9 cellular contexts compared by ENCODE assay signal in the genomic region with DNA sequence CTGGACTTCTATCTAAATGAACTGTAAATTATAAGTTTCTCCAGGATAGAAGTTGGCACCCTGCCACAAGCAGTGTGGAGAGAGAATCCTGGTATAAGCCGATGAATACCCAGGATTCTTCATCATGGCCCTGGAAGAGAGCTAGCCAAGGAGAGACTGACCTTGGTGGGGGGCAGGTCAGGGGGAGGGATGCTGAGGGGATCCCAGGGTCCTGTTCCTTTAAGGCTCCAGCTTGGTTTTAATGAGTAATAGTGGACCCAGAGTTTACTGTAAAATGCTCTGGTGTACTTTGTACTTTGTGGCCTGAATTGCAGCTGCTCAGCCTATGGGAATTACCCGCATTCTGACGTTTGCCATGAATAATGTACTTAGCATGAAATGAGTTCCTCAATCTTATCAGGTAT. TPM values are rescaled to one million over a fixed set of nuclear protein-coding genes. Genes with fewer than 3 reads are reported as not detected.
DNase-seq lines count a peak whose midpoint lies in the region; ATAC-seq and TF ChIP-seq lines count a peak whose summit lies in the region.
"Had no signal": no experiment of that assay in that cellular context is flagged by ENCODE, and none has a peak within 500 bp of the region (broad histone marks: within the 10 kb centered on the region; RNA-seq: fewer than 3 reads in every experiment).

No MANE protein-coding gene starts in this region.

- no peaks in the 10 kb centered on the region for H3K27me3 ChIP-seq in AG04450 (ENCODE audit: control insufficient read depth, insufficient read depth, low read length)

- peak overlapping the region in 1 of 4 donors; percentile 89 for H3K4me3 Mint-ChIP-seq in IgD-negative memory B cell
- no peak overlapping the region for H3K4me3 Mint-ChIP-seq in osteocyte (ENCODE audit: unreplicated experiment)

- POLR2A ChIA-PET in AG04450 (lab: Yijun Ruan, JAX): no interaction called here

- no peak for TF ChIP-seq CTCF in AG04450 (IDR thresholded peaks at IDR 0.05; ENCODE audit: low read depth, low read length)
- no peak for TF ChIP-seq CTCF in foreskin fibroblast (IDR thresholded peaks at IDR 0.05; ENCODE audit: low read depth, low read length)
- no peak for TF ChIP-seq CTCF in osteocyte (IDR thresholded peaks at IDR 0.05)

- H3K4me1 Mint-ChIP-seq in IgD-negative memory B cell: peaks cover 31 to 70% (median 48%) of the 10 kb centered on the region in 3 donors
- H3K4me1 Mint-ChIP-seq in osteocyte (ENCODE audit: unreplicated experiment): peaks cover 10% of the 10 kb centered on the region

- H3K36me3 Mint-ChIP-seq in IgD-negative memory B cell: peaks cover 12% of the 10 kb centered on the region
- no peaks in the 10 kb centered on the region for H3K36me3 Mint-ChIP-seq in osteocyte (ENCODE audit: unreplicated experiment)
- H3K36me3 Mint-ChIP-seq: CD4-positive, CD25-positive, alpha-beta regulatory T cell had no signal

- peak; percentile 33 for ATAC-seq in GM21529 (IDR thresholded peaks at IDR 0.05; ENCODE audit: unreplicated experiment)

- peaks cover 10% of the 10 kb centered on the region for H3K27me3 Mint-ChIP-seq in IgD-negative memory B cell
- H3K27me3 Mint-ChIP-seq in osteocyte (ENCODE audit: unreplicated experiment): peaks cover 36% of the 10 kb centered on the region

- peak overlapping the region; percentile 66 to 95 (median 94) for H3K27ac Mint-ChIP-seq in IgD-negative memory B cell
- no peak overlapping the region for H3K27ac Mint-ChIP-seq in osteocyte (ENCODE audit: unreplicated experiment)
- H3K27ac Mint-ChIP-seq: CD4-positive, CD25-positive, alpha-beta regulatory T cell had no signal

- H3K27ac ChIP-seq in AG04450 (ENCODE audit: low read depth, low read length): peak overlapping the region; percentile 68

- DNase-seq in AG04450 (ENCODE audit: low read depth, low spot score): peak; percentile 58
- peak; percentile 29 to 49 for DNase-seq in foreskin fibroblast
- DNase-seq in stimulated activated CD4-positive, alpha-beta T cell treated with anti-CD3 and anti-CD28 coated beads, Interleukin-15, amount 100 ng/mL, for 24 hours: no peak
- DNase-seq in cerebellar cortex (ENCODE audit: low spot score): no peak
- DNase-seq in osteocyte (ENCODE audit: extremely low spot score, unreplicated experiment): no peak
- no peak for DNase-seq in NCI-H2107 (lab: John Stamatoyannopoulos, UW)
- DNase-seq: CD4-positive, CD25-positive, alpha-beta regulatory T cell had no signal

- no peak overlapping the region for H3K4me3 ChIP-seq in AG04450 (ENCODE audit: low read depth, low read length)
- H3K4me3 ChIP-seq in foreskin fibroblast (ENCODE audit: low read depth in 1 of 2, low read length in 2 of 2): no peak overlapping the region

- no peaks in the 10 kb centered on the region for H3K9me3 Mint-ChIP-seq in IgD-negative memory B cell
- no peaks in the 10 kb centered on the region for H3K9me3 Mint-ChIP-seq in osteocyte (ENCODE audit: unreplicated experiment)

- H3K9me3 ChIP-seq in AG04450 (ENCODE audit: control insufficient read depth, insufficient read depth, low read length): no peaks in the 10 kb centered on the region

- CTCF ChIA-PET in AG04450 (lab: Charles Lee): interaction anchor here (0.6 to 1.9 kb wide), 2 partner anchors 10 to 530 kb away, joined by 4 to 8 read pairs; no protein-coding TSS in a partner anchor

RNA-seq across cellular contexts. Expression of a gene that starts 16.9 kb away (rescaled TPM):
- polyA plus RNA-seq in AG04450 (2011; rRNA removed) (0.06 and 0.07 TPM in 2 replicates), IgD-negative memory B cell (10.8 TPM)
- polyA minus RNA-seq in AG04450 (2011; rRNA and poly(A)+ RNA removed): not detected in 2 replicates
- not detected in 2 replicates for total RNA-seq in osteocyte
- total RNA-seq: CD4-positive, CD25-positive, alpha-beta regulatory T cell had no signal

Comparison
In these comparisons a context has a peak if more than half of its experiments do, and no peak if none do; other contexts are left out.
1. DNase-seq: peak in AG04450 (single experiment) and foreskin fibroblast (2 of 2); none in stimulated activated CD4-positive, alpha-beta T cell treated with anti-CD3 and anti-CD28 coated beads, Interleukin-15, amount 100 ng/mL, for 24 hours (single experiment), cerebellar cortex (single experiment), osteocyte (single experiment) and NCI-H2107 (single experiment).
2. RNA of a gene that starts 16.9 kb away (polyA plus RNA-seq): 10.8 TPM in IgD-negative memory B cell (single experiment); 0.06 to 0.07 TPM in AG04450; every median in the first group is over 10 times any median in the second.